Comparison of ENCODE assay signal across 8 cellular contexts in the genomic region with DNA sequence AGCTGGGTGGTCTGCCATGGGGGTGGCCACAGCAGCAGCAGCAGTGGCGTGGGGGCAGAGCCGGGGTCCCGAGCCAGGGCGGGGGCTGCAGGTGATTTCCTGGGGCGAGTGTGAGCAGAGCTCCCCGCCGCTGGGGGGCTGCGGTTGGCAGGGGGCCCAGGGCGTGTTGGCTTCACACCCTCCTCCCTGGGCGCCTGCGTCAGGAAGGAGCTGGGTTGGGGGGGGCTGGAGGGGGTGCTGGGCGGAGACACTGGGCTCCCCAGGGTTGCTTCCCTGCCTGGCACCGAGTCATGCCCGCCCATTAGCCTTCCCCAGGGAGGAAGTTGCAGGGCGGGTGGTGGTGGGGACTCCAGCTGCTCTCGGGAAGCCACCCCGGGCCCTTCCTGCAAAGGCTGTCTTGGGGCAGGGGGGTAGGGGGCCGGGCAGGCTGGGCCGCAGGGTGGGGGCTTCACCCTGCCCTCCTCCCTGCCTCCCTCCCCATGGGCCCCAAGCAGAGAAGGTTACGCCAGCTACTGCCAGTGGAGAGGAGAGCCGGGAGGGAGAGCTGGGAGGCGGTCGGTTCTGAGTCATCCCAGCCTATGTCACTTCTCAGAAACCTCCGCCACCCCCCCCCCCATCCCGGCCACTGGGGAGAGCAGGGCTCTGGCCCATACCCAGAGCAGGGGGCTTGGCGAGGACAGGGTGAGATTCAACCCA. TPM values are rescaled to one million over a fixed set of nuclear protein-coding genes. Genes with fewer than 3 reads are reported as not detected.
A peak's percentile ranks its signal among the peaks of the same experiment; 100 is the strongest.
DNase-seq lines count a peak whose midpoint lies in the region; ATAC-seq, FAIRE-seq and TF ChIP-seq lines count a peak whose summit lies in the region.

No MANE protein-coding gene starts in this region.

- intact Hi-C loops in MCF 10A (cut with micrococcal nuclease) = no loop called here
- intact Hi-C loops in spleen (cut with DNase I; ENCODE audit: low total_unique reads) = no loop called here

- POLR2A ChIA-PET in MCF 10A (lab: Yijun Ruan, JAX) = interaction anchor here (0.5 to 2.9 kb wide), 27 partner anchors 9 to 590 kb away, joined by 3 to 89 read pairs (median 4); a partner anchor contains a TSS

- peak overlapping the region; percentile 73 for H3K4me2 ChIP-seq in keratinocyte (ENCODE audit: control insufficient read depth, extremely low read depth, insufficient read depth, low read depth, low read length)

- peak overlapping the region; percentile 86 for H3K4me3 Mint-ChIP-seq in MCF 10A (ENCODE audit: unreplicated experiment)

- H3K36me3 ChIP-seq in keratinocyte (ENCODE audit: control insufficient read depth in 2 of 2, extremely low read depth in 1 of 2, insufficient read depth in 2 of 2, low read length in 2 of 2) (peaks cover 25 to 42% of the 10 kb centered on the region in 2 experiments), spleen (peaks cover 8 to 74% (median 58%) of the 10 kb centered on the region in 6 donors)

- peaks cover 14% of the 10 kb centered on the region for H3K4me1 Mint-ChIP-seq in MCF 10A (ENCODE audit: insufficient read depth, unreplicated experiment)

- CTCF ChIA-PET in MCF 10A (lab: Yijun Ruan, JAX) = interaction anchor here (0.6 to 1.9 kb wide), 4 partner anchors 9 to 238 kb away, joined by 3 to 19 read pairs (median 12); a partner anchor contains a TSS

- TF ChIP-seq CTCF in LNCaP clone FGC (IDR thresholded peaks at IDR 0.05; ENCODE audit: control insufficient read depth, extremely low read depth, insufficient read depth) (no peak), MCF 10A (IDR thresholded peaks at IDR 0.05; ENCODE audit: unreplicated experiment) (no peak), keratinocyte (optimal IDR thresholded peaks at IDR 0.05 in 1 of 3, IDR thresholded peaks at IDR 0.05 in 1 of 3, conservative IDR thresholded peaks at IDR 0.05 in 1 of 3; ENCODE audit: extremely low read depth in 1 of 3, insufficient read depth in 2 of 3, low read length in 3 of 3) (peak in 1 of 3 experiments; percentile 22), spleen (IDR thresholded peaks at IDR 0.05 in 8 of 11, conservative IDR thresholded peaks at IDR 0.05 in 3 of 11) (peak in 6 of 11 experiments; percentile 17 to 36 (median 30))

- H3K27me3 Mint-ChIP-seq in MCF 10A (ENCODE audit: insufficient read depth, unreplicated experiment) = no peaks in the 10 kb centered on the region

- no peaks in the 10 kb centered on the region for H3K9me1 ChIP-seq in keratinocyte (ENCODE audit: control insufficient read depth, extremely low read depth, insufficient read depth, low read length)

- BruUV-seq in MCF 10A (replicated peaks; lab: Mats Ljungman, UMichigan) = no TSS peak

- H3K79me2 ChIP-seq in keratinocyte (ENCODE audit: control insufficient read depth, insufficient read depth, low read length) = peaks cover 56% of the 10 kb centered on the region

- no peaks in the 10 kb centered on the region for H3K9me3 Mint-ChIP-seq in MCF 10A (ENCODE audit: unreplicated experiment)

- peak; percentile 29 for FAIRE-seq in keratinocyte (lab: Jason Lieb, UNC)

- peak overlapping the region; percentile 86 for H3K27ac Mint-ChIP-seq in MCF 10A (ENCODE audit: low read depth, unreplicated experiment)

- H3K4me1 ChIP-seq in keratinocyte (ENCODE audit: control insufficient read depth, extremely low read depth, insufficient read depth, low read length) (peaks cover 16% of the 10 kb centered on the region), spleen (peaks cover 48 to 74% (median 70%) of the 10 kb centered on the region in 6 donors)

- H2AFZ ChIP-seq in keratinocyte (ENCODE audit: control insufficient read depth, low read length) = no peak overlapping the region

- dilution Hi-C loops in keratinocyte (cut with MboI; ENCODE audit: extremely low pct_ligation_motif_present, low sequenced_read_pairs) = no loop called here

- DNase-seq in COLO668 (lab: John Stamatoyannopoulos, UW; ENCODE audit: unreplicated experiment) (peak; percentile 79), LNCaP clone FGC (ENCODE audit: low read depth) (no peak), T1000 (lab: John Stamatoyannopoulos, UW) (peak; percentile 99), MCF 10A (ENCODE audit: unreplicated experiment) (peak; percentile 99), keratinocyte (ENCODE audit: low read depth, low spot score) (no peak), spleen (peak; percentile 98)

- peak overlapping the region; percentile 83 for H3K9ac ChIP-seq in keratinocyte (ENCODE audit: control insufficient read depth, extremely low read depth, insufficient read depth, low read length)

- no peak for ATAC-seq in GM18868 (IDR thresholded peaks at IDR 0.05; ENCODE audit: unreplicated experiment)
- no peak for ATAC-seq in GM18861 (IDR thresholded peaks at IDR 0.05; ENCODE audit: unreplicated experiment)

- 0 to 1% (median 1%) methylated on average over 9 to 26 of the region's 26 CpGs for WGBS in spleen, 5 donors

- no peak for TF ChIP-seq POLR2A in spleen (IDR thresholded peaks at IDR 0.05)

- H3K9me3 ChIP-seq in keratinocyte (ENCODE audit: control insufficient read depth, low read depth, low read length) (no peaks in the 10 kb centered on the region), spleen (no peaks in the 10 kb centered on the region)

- H3K27me3 ChIP-seq in keratinocyte (ENCODE audit: control insufficient read depth, extremely low read depth, insufficient read depth, low read length) (no peaks in the 10 kb centered on the region), spleen (replicated peaks in 1 of 7) (no peaks in the 10 kb centered on the region)

- H4K20me1 ChIP-seq in keratinocyte (ENCODE audit: control insufficient read depth, extremely low read depth, insufficient read depth, low read length) = peaks cover 14% of the 10 kb centered on the region

- H3K36me3 Mint-ChIP-seq in MCF 10A (ENCODE audit: insufficient read depth, unreplicated experiment) = peaks cover 76% of the 10 kb centered on the region

- peak overlapping the region; percentile 80 for H3K4me3 ChIP-seq in LNCaP clone FGC (ENCODE audit: low read depth, low read length)
- peak overlapping the region; percentile 83 to 87 (median 85) for H3K4me3 ChIP-seq in keratinocyte (ENCODE audit: control insufficient read depth in 2 of 3, extremely low read depth in 1 of 3, insufficient read depth in 2 of 3, low read depth in 1 of 3, low read length in 3 of 3)
- peak overlapping the region; percentile 91 to 99 (median 98) for H3K4me3 ChIP-seq in spleen

- peak overlapping the region; percentile 71 for H3K27ac ChIP-seq in keratinocyte (ENCODE audit: control insufficient read depth, insufficient read depth, low read length)
- H3K27ac ChIP-seq in spleen = peak overlapping the region; percentile 95 to 100 (median 99)

RNA-seq across cellular contexts. Expression of a gene that starts 4.6 kb away (rescaled TPM):
- total RNA-seq in MCF 10A (2022) (73.6 and 96.9 TPM in 2 replicates), spleen (100 to 1,000 TPM in 4 of 7 donors, 10 to 100 TPM in 3; 42.1 to 223 (median 138) TPM)
- polyA plus RNA-seq in keratinocyte (4.7 to 14.1 TPM (median 6.8 TPM) in 3 replicates), spleen (10 to 100 TPM; 16.5 to 48.9 (median 19.1) TPM)
- 9.3 TPM for polyA plus RNA-seq in keratinocyte (2011; ENCODE audit: low read depth)
- 3.8 and 6.9 TPM in 2 replicates for polyA plus RNA-seq in keratinocyte (2011; cell fraction: cytosol; rRNA removed)
- polyA plus RNA-seq in keratinocyte (2011; cell fraction: nucleus; rRNA removed) = 23.5 and 31.4 TPM in 2 replicates
- 23.0 and 30.3 TPM in 2 replicates for polyA plus RNA-seq in keratinocyte (2012; ENCODE audit: low replicate concordance)
- 5.9 to 26.1 TPM (median 6.6 TPM) in 3 replicates for polyA minus RNA-seq in keratinocyte
- 44.9 TPM for polyA minus RNA-seq in keratinocyte (2011; cell fraction: cytosol; rRNA and poly(A)+ RNA removed)
- polyA minus RNA-seq in keratinocyte (2011; cell fraction: nucleus; rRNA and poly(A)+ RNA removed) = 31.4 and 35.8 TPM in 2 replicates

RNA-seq across cellular contexts. Expression of a gene that starts 11.4 kb away (rescaled TPM):
- total RNA-seq in MCF 10A (2022) = 256 and 258 TPM in 2 replicates
- polyA plus RNA-seq in keratinocyte = 51.3 to 95.4 TPM (median 80.0 TPM) in 3 replicates
- polyA plus RNA-seq in keratinocyte (2011; ENCODE audit: low read depth) = 74.6 TPM
- polyA plus RNA-seq in keratinocyte (2011; cell fraction: cytosol; rRNA removed) = 33.2 and 137 TPM in 2 replicates
- 27.1 and 36.2 TPM in 2 replicates for polyA plus RNA-seq in keratinocyte (2011; cell fraction: nucleus; rRNA removed)
- 91.2 and 205 TPM in 2 replicates for polyA plus RNA-seq in keratinocyte (2012; ENCODE audit: low replicate concordance)
- polyA minus RNA-seq in keratinocyte = 23.4 to 39.5 TPM (median 25.4 TPM) in 3 replicates
- 297 TPM for polyA minus RNA-seq in keratinocyte (2011; cell fraction: cytosol; rRNA and poly(A)+ RNA removed)
- 29.9 and 36.3 TPM in 2 replicates for polyA minus RNA-seq in keratinocyte (2011; cell fraction: nucleus; rRNA and poly(A)+ RNA removed)
- 100 to 1,000 TPM in 4 of 7 donors, 10 to 100 TPM in 3; 49.1 to 131 (median 102) TPM for total RNA-seq in spleen
- 100 to 1,000 TPM; 164 to 166 (median 165) TPM for polyA plus RNA-seq in spleen

RNA-seq across cellular contexts. Expression of a gene that starts 15.2 kb away (rescaled TPM):
- total RNA-seq in MCF 10A (2022) = 7.0 and 8.2 TPM in 2 replicates
- 0.93 to 2.8 TPM (median 1.2 TPM) in 3 replicates for polyA plus RNA-seq in keratinocyte
- polyA plus RNA-seq in keratinocyte (2011; ENCODE audit: low read depth) = 0.51 TPM
- 0.55 and 1.9 TPM in 2 replicates for polyA plus RNA-seq in keratinocyte (2011; cell fraction: cytosol; rRNA removed)
- polyA plus RNA-seq in keratinocyte (2011; cell fraction: nucleus; rRNA removed) = 3.6 and 6.2 TPM in 2 replicates
- polyA plus RNA-seq in keratinocyte (2012; ENCODE audit: low replicate concordance) = 3.5 and 3.6 TPM in 2 replicates
- 0.30 to 1.2 TPM (median 1.2 TPM) in 3 replicates for polyA minus RNA-seq in keratinocyte
- 11.5 TPM for polyA minus RNA-seq in keratinocyte (2011; cell fraction: cytosol; rRNA and poly(A)+ RNA removed)
- 3.4 and 7.1 TPM in 2 replicates for polyA minus RNA-seq in keratinocyte (2011; cell fraction: nucleus; rRNA and poly(A)+ RNA removed)
- 1 to 10 TPM in 1 of 7 donors, under 1 TPM in 5, not detected in 1; 0.12 to 1.2 (median 0.41) TPM for total RNA-seq in spleen
- polyA plus RNA-seq in spleen = under 1 TPM in 2 of 3 donors, not detected in 1; 0.05 to 0.48 TPM

RNA-seq across cellular contexts. Expression of a gene that starts 16.2 kb away (rescaled TPM):
- total RNA-seq in MCF 10A (2022) (316 and 362 TPM in 2 replicates), spleen (100 to 1,000 TPM; 333 to 672 (median 514) TPM)
- polyA plus RNA-seq in keratinocyte (97.5 to 164 TPM (median 113 TPM) in 3 replicates), spleen (100 to 1,000 TPM; 406 to 894 (median 843) TPM)
- polyA plus RNA-seq in keratinocyte (2011; ENCODE audit: low read depth) = 140 TPM
- polyA plus RNA-seq in keratinocyte (2011; cell fraction: cytosol; rRNA removed) = 57.4 and 107 TPM in 2 replicates
- 226 and 247 TPM in 2 replicates for polyA plus RNA-seq in keratinocyte (2011; cell fraction: nucleus; rRNA removed)
- polyA plus RNA-seq in keratinocyte (2012; ENCODE audit: low replicate concordance) = 130 and 149 TPM in 2 replicates
- 15.5 to 48.4 TPM (median 20.1 TPM) in 3 replicates for polyA minus RNA-seq in keratinocyte
- polyA minus RNA-seq in keratinocyte (2011; cell fraction: cytosol; rRNA and poly(A)+ RNA removed) = 122 TPM
- 28.2 and 42.2 TPM in 2 replicates for polyA minus RNA-seq in keratinocyte (2011; cell fraction: nucleus; rRNA and poly(A)+ RNA removed)

RNA-seq across cellular contexts. Expression of a gene that starts 22.4 kb away (rescaled TPM):
- total RNA-seq in MCF 10A (2022) (71.0 and 85.2 TPM in 2 replicates), spleen (10 to 100 TPM; 35.8 to 69.6 (median 43.9) TPM)
- polyA plus RNA-seq in keratinocyte (18.5 to 30.1 TPM (median 27.6 TPM) in 3 replicates), spleen (100 to 1,000 TPM in 1 of 3 donors, 10 to 100 TPM in 2; 82.9 to 134 (median 88.6) TPM)
- polyA plus RNA-seq in keratinocyte (2011; ENCODE audit: low read depth) = 16.5 TPM
- polyA plus RNA-seq in keratinocyte (2011; cell fraction: cytosol; rRNA removed) = 23.5 and 65.8 TPM in 2 replicates
- 16.3 and 21.3 TPM in 2 replicates for polyA plus RNA-seq in keratinocyte (2011; cell fraction: nucleus; rRNA removed)
- polyA plus RNA-seq in keratinocyte (2012; ENCODE audit: low replicate concordance) = 45.3 and 60.9 TPM in 2 replicates
- 7.1 to 15.1 TPM (median 8.0 TPM) in 3 replicates for polyA minus RNA-seq in keratinocyte
- 49.3 TPM for polyA minus RNA-seq in keratinocyte (2011; cell fraction: cytosol; rRNA and poly(A)+ RNA removed)
- 3.1 and 5.0 TPM in 2 replicates for polyA minus RNA-seq in keratinocyte (2011; cell fraction: nucleus; rRNA and poly(A)+ RNA removed)

Comparison
In these comparisons a context has a peak if more than half of its experiments do, and no peak if none do; other contexts are left out.
1. DNase-seq: peak in COLO668 (single experiment), T1000 (single experiment), MCF 10A (single experiment) and spleen (single experiment); none in LNCaP clone FGC (single experiment) and keratinocyte (single experiment).
2. CTCF ChIP-seq: peak in spleen (6 of 11); none in LNCaP clone FGC (single experiment) and MCF 10A (single experiment).
3. Peak in every context shown above with its lines, with median percentiles within 50 percentile points of each other: H3K4me3 ChIP-seq.